Comparison of ENCODE assay signal across 25 cellular contexts in the genomic region with DNA sequence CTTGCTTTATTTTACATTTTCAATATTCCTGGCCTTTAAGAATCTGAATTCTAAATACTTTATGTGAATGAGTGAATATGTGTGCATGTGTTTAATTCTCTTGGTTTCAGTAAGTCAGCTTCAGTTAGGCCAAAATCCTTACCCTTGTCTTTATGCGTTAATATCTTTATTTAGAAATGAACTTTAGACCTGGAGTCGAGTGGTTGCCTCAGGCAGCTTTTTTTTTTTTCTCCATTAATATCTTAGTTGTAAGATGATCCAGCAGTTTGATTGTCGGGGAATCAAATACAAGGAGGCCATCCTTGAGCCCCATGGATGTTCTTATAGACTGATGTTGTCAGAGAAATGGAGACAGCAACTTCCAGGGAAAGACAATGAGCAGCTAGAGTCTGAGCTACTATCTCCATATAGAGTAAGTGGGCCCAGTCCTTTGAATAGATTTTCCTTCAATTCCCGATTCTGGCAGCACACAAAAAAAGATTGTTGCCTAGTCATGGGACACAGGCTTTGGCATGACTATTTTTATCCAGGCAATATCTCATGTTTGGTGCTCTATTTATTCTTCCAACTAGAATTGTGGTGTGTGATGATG.
"Had no signal": no experiment of that assay in that cellular context is flagged by ENCODE, and none has a peak within 500 bp of the region (broad histone marks: within the 10 kb centered on the region; RNA-seq: fewer than 3 reads in every experiment).

No MANE protein-coding gene starts in this region.

- H3K9me3 ChIP-seq: heart right ventricle, lower lobe of right lung, mucosa of descending colon, ovary, tibial nerve, uterus had no signal

- ATAC-seq: heart right ventricle; left cardiac atrium; left lobe of liver; lower lobe of right lung; mucosa of descending colon; naive thymus-derived CD4-positive, alpha-beta T cell; right cardiac atrium; sciatic nerve; stimulated activated memory B cell treated with anti-CD40 and anti-IgM and Interleukin-4, amounts not matched to agents 10 μg/mL and 1 μg/mL and 100 μg/mL, for 72 hours; stimulated activated naive CD8-positive, alpha-beta T cell treated with anti-CD3 and anti-CD28 coated beads, Interleukin-15, amount 100 ng/mL, for 72 hours had no signal

- H3K27me3 ChIP-seq: heart right ventricle, ovary, tibial nerve, uterus had no signal

- H3K4me1 ChIP-seq: tibial nerve, uterus had no signal

- H3K36me3 ChIP-seq: heart right ventricle, lower lobe of right lung, ovary, tibial nerve, uterus had no signal

- H3K27ac ChIP-seq: lower lobe of right lung, ovary, tibial nerve, uterus had no signal

- DNase-seq: heart right ventricle; hippocampal formation; kidney glomerular epithelial cell; left cardiac atrium; lower lobe of right lung; mammary epithelial cell; mesendoderm; mucosa of descending colon; naive thymus-derived CD4-positive, alpha-beta T cell; ovary; retina; right cardiac atrium; small intestine; stimulated activated CD4-positive, alpha-beta T cell treated with anti-CD3 and anti-CD28 coated beads, Interleukin-1b, Interleukin-23, amount 100 ng/mL, for 48 hours; stimulated activated CD4-positive, alpha-beta T cell treated with anti-CD3 and anti-CD28 coated beads, Interleukin-2, amount 100 ng/mL, for 48 hours; stimulated activated CD4-positive, alpha-beta T cell treated with anti-CD3 and anti-CD28 coated beads, Interleukin-4, amount 100 ng/mL, for 4 hours; stimulated activated CD8-positive, alpha-beta memory T cell treated with anti-CD3 and anti-CD28 coated beads, Interleukin-4, amount 100 ng/mL, for 48 hours; stimulated activated naive CD4-positive, alpha-beta T cell treated with Interleukin-2 at 50 U/mL for 16 hours; stimulated activated naive CD8-positive, alpha-beta T cell treated with anti-CD3 and anti-CD28 coated beads, Interleukin-15, amount 100 ng/mL, for 72 hours; substantia nigra; uterus had no signal

- H3K4me3 ChIP-seq: heart right ventricle, lower lobe of right lung, mucosa of descending colon, ovary, tibial nerve, uterus had no signal
